ENCODE assay signal across 28 cellular contexts in the genomic region with DNA sequence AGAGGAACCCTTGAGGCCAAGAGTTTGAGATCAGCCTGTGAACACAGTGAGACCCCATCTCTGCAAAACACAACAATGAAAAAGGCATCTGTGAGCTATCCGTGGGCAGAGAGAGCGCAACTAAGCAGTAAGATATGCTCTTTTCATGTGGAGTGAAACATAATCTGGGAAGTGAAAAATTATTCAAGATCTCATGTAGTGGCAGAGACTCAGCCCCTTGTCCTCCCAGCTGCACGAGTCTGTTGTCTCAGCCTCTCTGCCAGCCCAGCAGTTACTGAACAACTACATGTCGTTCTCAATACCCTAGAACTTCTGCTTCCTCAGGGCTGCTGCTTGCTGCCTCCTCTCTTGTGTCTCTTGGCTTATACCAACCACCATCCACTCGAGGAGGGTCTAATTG.
DNase-seq lines count a peak whose midpoint lies in the region; ATAC-seq and TF ChIP-seq lines count a peak whose summit lies in the region.
"Had no signal": no experiment of that assay in that cellular context is flagged by ENCODE, and none has a peak within 500 bp of the region (broad histone marks: within the 10 kb centered on the region; RNA-seq: fewer than 3 reads in every experiment).

No MANE protein-coding gene starts in this region.

- ATAC-seq in left ventricle myocardium superior (peak; percentile 39), Panc1 (no peak), HG03280 (IDR thresholded peaks at IDR 0.05; ENCODE audit: unreplicated experiment) (no peak)
- ATAC-seq in stimulated activated memory B cell treated with anti-CD40 and anti-IgM and Interleukin-4, amounts not matched to agents 10 μg/mL and 1 μg/mL and 100 μg/mL, for 72 hours, result no peak
- ATAC-seq: activated T-cell treated with anti-CD3 and anti-CD28 coated beads, Interleukin-2, amount 50 U/mL, for 72 hours; HepG2; natural killer cell treated with Interleukin-12 subunit alpha and Interleukin-12 subunit beta and Interleukin-15 and Interleukin-18, amount 100 ng/mL, for 72 hours; stimulated activated naive B cell treated with anti-CD40 and anti-IgM and Interleukin-4, amounts not matched to agents 10 μg/mL and 1 μg/mL and 100 μg/mL, for 72 hours had no signal

- POLR2A ChIA-PET in Panc1 (lab: Charles Lee), result no interaction called here

- peaks cover 27% of the 10 kb centered on the region for H3K4me1 Mint-ChIP-seq in stimulated activated memory B cell treated with anti-CD40 and anti-IgM and Interleukin-4, amounts not matched to agents 10 μg/mL and 1 μg/mL and 100 μg/mL, for 72 hours

- TF ChIP-seq CTCF in right atrium auricular region (IDR thresholded peaks at IDR 0.05), result no peak
- TF ChIP-seq CTCF in Panc1 (IDR thresholded peaks at IDR 0.05), result no peak

- H3K27me3 Mint-ChIP-seq in stimulated activated memory B cell treated with anti-CD40 and anti-IgM and Interleukin-4, amounts not matched to agents 10 μg/mL and 1 μg/mL and 100 μg/mL, for 72 hours, result no peaks in the 10 kb centered on the region
- H3K27me3 Mint-ChIP-seq: natural killer cell treated with Interleukin-12 subunit alpha and Interleukin-12 subunit beta and Interleukin-15 and Interleukin-18, amount 100 ng/mL, for 72 hours; stimulated activated naive B cell treated with anti-CD40 and anti-IgM and Interleukin-4, amounts not matched to agents 10 μg/mL and 1 μg/mL and 100 μg/mL, for 72 hours had no signal

- H3K4me3 ChIP-seq in right atrium auricular region (no peak overlapping the region), Panc1 (ENCODE audit: low read depth in 2 of 2, low read length in 2 of 2) (no peak overlapping the region)
- H3K4me3 ChIP-seq: BLaER1, lung, suprapubic skin, upper lobe of left lung had no signal

- H3K4me1 ChIP-seq in right atrium auricular region, result peaks cover 0 to 16% of the 10 kb centered on the region in 2 donors
- H3K4me1 ChIP-seq in Panc1 (ENCODE audit: control insufficient read depth, insufficient read depth, low read length), result peaks cover 25% of the 10 kb centered on the region

- H3K9me3 ChIP-seq in right atrium auricular region (no peaks in the 10 kb centered on the region), Panc1 (ENCODE audit: control insufficient read depth, insufficient read depth, low read depth, low read length) (peaks cover 9% of the 10 kb centered on the region; the same call in 1 of the 2 replicates)
- H3K9me3 ChIP-seq: suprapubic skin, upper lobe of left lung had no signal

- H3K27ac ChIP-seq in right atrium auricular region, result no peak overlapping the region
- H3K27ac ChIP-seq in Panc1 (ENCODE audit: low read length), result peak overlapping the region; percentile 41; the same call in 1 of the 2 replicates
- H3K27ac ChIP-seq: BLaER1, brain microvascular endothelial cell, suprapubic skin, upper lobe of left lung, VCaP had no signal

- peak overlapping the region; percentile 13 for H3K27ac Mint-ChIP-seq in stimulated activated memory B cell treated with anti-CD40 and anti-IgM and Interleukin-4, amounts not matched to agents 10 μg/mL and 1 μg/mL and 100 μg/mL, for 72 hours
- H3K27ac Mint-ChIP-seq: activated T-cell treated with anti-CD3 and anti-CD28 coated beads, Interleukin-2, amount 50 U/mL, for 72 hours; stimulated activated naive B cell treated with anti-CD40 and anti-IgM and Interleukin-4, amounts not matched to agents 10 μg/mL and 1 μg/mL and 100 μg/mL, for 72 hours had no signal

- intact Hi-C loops in left ventricle myocardium superior (cut with micrococcal nuclease), result no loop called here
- intact Hi-C loops in Panc1 (cut with micrococcal nuclease; ENCODE audit: unreplicated experiment), result no loop called here

- peaks cover 12% of the 10 kb centered on the region for H3K36me3 Mint-ChIP-seq in stimulated activated memory B cell treated with anti-CD40 and anti-IgM and Interleukin-4, amounts not matched to agents 10 μg/mL and 1 μg/mL and 100 μg/mL, for 72 hours

- H3K4me3 Mint-ChIP-seq in stimulated activated memory B cell treated with anti-CD40 and anti-IgM and Interleukin-4, amounts not matched to agents 10 μg/mL and 1 μg/mL and 100 μg/mL, for 72 hours, result no peak overlapping the region
- H3K4me3 Mint-ChIP-seq: activated T-cell treated with anti-CD3 and anti-CD28 coated beads, Interleukin-2, amount 50 U/mL, for 72 hours; stimulated activated naive B cell treated with anti-CD40 and anti-IgM and Interleukin-4, amounts not matched to agents 10 μg/mL and 1 μg/mL and 100 μg/mL, for 72 hours had no signal

- BruUV-seq in Panc1 (replicated peaks; lab: Mats Ljungman, UMichigan), result no TSS peak

- H3K27me3 ChIP-seq in right atrium auricular region (no peaks in the 10 kb centered on the region), Panc1 (ENCODE audit: control insufficient read depth, insufficient read depth, low read length) (no peaks in the 10 kb centered on the region)
- H3K27me3 ChIP-seq: BLaER1, brain microvascular endothelial cell, suprapubic skin, upper lobe of left lung had no signal

- H3K36me3 ChIP-seq in right atrium auricular region (no peaks in the 10 kb centered on the region), Panc1 (ENCODE audit: control insufficient read depth, insufficient read depth, low read length) (no peaks in the 10 kb centered on the region)
- H3K36me3 ChIP-seq: BLaER1, brain microvascular endothelial cell, suprapubic skin, upper lobe of left lung had no signal

- CTCF ChIA-PET in Panc1 (lab: Charles Lee), result no interaction called here

- DNase-seq in left ventricle myocardium superior (no peak), right atrium auricular region (ENCODE audit: low spot score) (no peak), Panc1 (ENCODE audit: low read depth, low spot score) (no peak), fibroblast of peridontal ligament (ENCODE audit: extremely low read depth) (peak; percentile 29), OCI-M2 (lab: John Stamatoyannopoulos, UW; ENCODE audit: unreplicated experiment) (no peak), NCI-H2171 treated with DMSO at 0.1 percent for 48 hours (lab: John Stamatoyannopoulos, UW) (no peak)
- DNase-seq: activated CD4-positive, alpha-beta T cell treated with anti-CD3 and anti-CD28 coated beads for 48 hours; activated naive CD4-positive, alpha-beta T cell treated with Interleukin-2 at 50 U/mL for 16 hours; activated T-cell treated with anti-CD3 and anti-CD28 coated beads, Interleukin-2, amount 50 U/mL, for 72 hours; amniotic stem cell; brain microvascular endothelial cell; COR-L47; DMS53; HCEC 1CT; hypothalamus; Karpas-422; OCI-M1; SHP77 treated with DMSO at 0.1 percent for 48 hours; stimulated activated naive B cell treated with anti-CD40 and anti-IgM and Interleukin-4, amounts not matched to agents 10 μg/mL and 1 μg/mL and 100 μg/mL, for 72 hours; upper lobe of left lung had no signal

- in situ Hi-C loops in Panc1 (cut with HindIII; ENCODE audit: low pct_unique_long_range_greater_than_20kb, low sequenced_read_pairs), result no loop called here

- H3K9me3 Mint-ChIP-seq in stimulated activated memory B cell treated with anti-CD40 and anti-IgM and Interleukin-4, amounts not matched to agents 10 μg/mL and 1 μg/mL and 100 μg/mL, for 72 hours, result peaks cover 5% of the 10 kb centered on the region
- H3K9me3 Mint-ChIP-seq: natural killer cell treated with Interleukin-12 subunit alpha and Interleukin-12 subunit beta and Interleukin-15 and Interleukin-18, amount 100 ng/mL, for 72 hours had no signal
